In genomic region chr3:11435420-11435819, GRCh38 we compare ENCODE assay signal across 1 cellular context.
TF ChIP-seq lines count a peak whose summit lies in the region.

No MANE protein-coding gene starts in this region.

TF ChIP-seq in IMR-90, 13 proteins besides CTCF, POLR2A, EP300 and RAD21 (continued from another document):
- TF ChIP-seq MXI1 (IDR thresholded peaks at IDR 0.05; ENCODE audit: borderline replicate concordance, low read depth, low read length) (no peak), MAFK (IDR thresholded peaks at IDR 0.05; ENCODE audit: low read depth, low read length) (no peak), USF2 (IDR thresholded peaks at IDR 0.05; ENCODE audit: low read depth, low read length) (no peak), SMC3 (IDR thresholded peaks at IDR 0.05; ENCODE audit: low read depth, low read length) (no peak), FOS (IDR thresholded peaks at IDR 0.05; ENCODE audit: low read depth, low read length) (no peak), NFE2L2 (IDR thresholded peaks at IDR 0.05; ENCODE audit: low read depth, low read length) (no peak), MAZ (IDR thresholded peaks at IDR 0.05; ENCODE audit: borderline replicate concordance, low read depth, low read length) (no peak), BHLHE40 (IDR thresholded peaks at IDR 0.05; ENCODE audit: low read depth, low read length) (no peak), CHD1 (IDR thresholded peaks at IDR 0.05; ENCODE audit: low read depth, low read length) (no peak)
